30 cellular contexts compared by ENCODE assay signal in the genomic region with DNA sequence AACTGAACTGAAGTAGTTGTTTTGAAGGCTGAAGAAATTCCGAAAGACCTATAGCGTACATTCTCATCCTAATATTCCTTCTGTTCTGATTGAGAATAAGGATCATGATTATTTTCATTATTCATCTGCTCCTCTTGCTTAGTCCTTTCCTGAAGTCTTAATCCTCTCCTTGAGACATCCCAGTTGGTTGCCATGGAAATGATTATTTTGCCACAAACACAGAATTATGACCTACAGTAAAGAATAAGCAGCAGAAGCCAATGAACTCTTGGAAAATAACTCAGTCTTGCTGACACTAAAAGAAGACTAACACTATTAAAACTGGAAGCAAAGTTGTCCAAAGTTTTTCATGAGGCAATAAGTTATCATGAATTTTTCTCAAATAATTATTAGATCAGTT.
"Had no signal": no experiment of that assay in that cellular context is flagged by ENCODE, and none has a peak within 500 bp of the region (broad histone marks: within the 10 kb centered on the region; RNA-seq: fewer than 3 reads in every experiment).

No MANE protein-coding gene starts in this region.

- ATAC-seq: gastrocnemius medialis, left colon, natural killer cell, psoas muscle had no signal

- H3K27me3 ChIP-seq: brain microvascular endothelial cell, gastrocnemius medialis, neural progenitor cell, right atrium auricular region, spleen, testis, transverse colon had no signal

- H3K9ac ChIP-seq: neural progenitor cell, parathyroid adenoma had no signal

- FAIRE-seq: astrocyte, kidney, TTC549, urothelium cell line had no signal

- DNase-seq: activated CD4-positive, alpha-beta T cell treated with anti-CD3 and anti-CD28 coated beads for 48 hours; activated CD4-positive, alpha-beta T cell treated with anti-CD3 and anti-CD28 coated beads, Interleukin-2, amount 50 U/mL, for 48 hours; activated CD8-positive, alpha-beta memory T cell treated with anti-CD3 and anti-CD28 coated beads, Interleukin-2, amount 50 U/mL, for 4 hours; activated effector memory CD4-positive, alpha-beta T cell treated with anti-CD3 and anti-CD28 coated beads, Interleukin-2, amount 50 U/mL, for 16 hours; activated naive CD4-positive, alpha-beta T cell treated with anti-CD3 and anti-CD28 coated beads for 36 hours; activated naive CD8-positive, alpha-beta T cell treated with anti-CD3 and anti-CD28 coated beads for 36 hours; activated T-cell treated with anti-CD3 and anti-CD28 coated beads, Interleukin-2, amount 50 U/mL, for 1 hour; amniotic stem cell; brain microvascular endothelial cell; caudate nucleus; endodermal cell; esophagus squamous epithelium; gastrocnemius medialis; hippocampal formation; kidney; left colon; natural killer cell; occipital lobe; psoas muscle; spleen; stimulated activated naive CD4-positive, alpha-beta T cell treated with Interleukin-2 at 50 U/mL for 16 hours; T-helper 9 cell; testis; transverse colon had no signal

- H3K36me3 ChIP-seq: brain microvascular endothelial cell, esophagus squamous epithelium, gastrocnemius medialis, neural progenitor cell, right atrium auricular region, spleen, transverse colon had no signal

- H3K4me1 ChIP-seq: esophagus squamous epithelium, gastrocnemius medialis, parathyroid adenoma, psoas muscle, right atrium auricular region, spleen, testis, transverse colon had no signal

- H3K9me3 ChIP-seq: esophagus squamous epithelium, gastrocnemius medialis, psoas muscle, right atrium auricular region, spleen, testis, transverse colon had no signal

- H3K4me3 ChIP-seq: esophagus squamous epithelium, gastrocnemius medialis, neural progenitor cell, psoas muscle, right atrium auricular region, spleen, testis, transverse colon had no signal
